ENCODE assay signal across 19 cellular contexts in genomic region chr6:87431263-87431662, GRCh38. TPM values are rescaled to one million over a fixed set of nuclear protein-coding genes. Genes with fewer than 3 reads are reported as not detected.
DNase-seq lines count a peak whose midpoint lies in the region; ATAC-seq and TF ChIP-seq lines count a peak whose summit lies in the region.
"Had no signal": no experiment of that assay in that cellular context is flagged by ENCODE, and none has a peak within 500 bp of the region (broad histone marks: within the 10 kb centered on the region; RNA-seq: fewer than 3 reads in every experiment).

No MANE protein-coding gene starts in this region.

- H3K4me3 ChIP-seq in MG63 (no peak overlapping the region), brain microvascular endothelial cell (ENCODE audit: low read depth, low read length) (no peak overlapping the region), fibroblast of pulmonary artery (replicated peaks; ENCODE audit: low read depth, low read length) (no peak overlapping the region)
- H3K4me3 ChIP-seq: PC-9, SK-N-MC had no signal

- in situ Hi-C loops in brain microvascular endothelial cell (cut with HindIII; ENCODE audit: low pct_ligation_motif_present, low sequenced_read_pairs) = no loop called here

- no peak overlapping the region for H3K27ac ChIP-seq in brain microvascular endothelial cell
- H3K27ac ChIP-seq: PC-9, SK-N-MC had no signal

- H3K36me3 ChIP-seq in MG63 (no peaks in the 10 kb centered on the region), brain microvascular endothelial cell (replicated peaks) (no peaks in the 10 kb centered on the region)

- H3K27me3 ChIP-seq in MG63 = peaks cover 12% of the 10 kb centered on the region; the same call in 1 of the 2 replicates
- H3K27me3 ChIP-seq in brain microvascular endothelial cell (replicated peaks) = no peaks in the 10 kb centered on the region

- DNase-seq in EH (ENCODE audit: low read depth) (peak; percentile 6), MG63 (peak; percentile 7), brain microvascular endothelial cell (peak; percentile 4), fibroblast of pulmonary artery (ENCODE audit: low read depth) (peak; percentile 3), CD1c-positive myeloid dendritic cell (ENCODE audit: extremely low spot score) (no peak), left lobe of liver (ENCODE audit: low spot score) (no peak)
- DNase-seq: ACHN; CD4-positive, CD25-positive, alpha-beta regulatory T cell; DMS53; NCI-H1048; NCI-H146; NCI-H2081; NCI-H510A; T-helper 1 cell had no signal

- TF ChIP-seq CTCF in brain microvascular endothelial cell (IDR thresholded peaks at IDR 0.05; ENCODE audit: low read depth, low read length, missing control alignments) = no peak
- TF ChIP-seq CTCF in fibroblast of pulmonary artery (IDR thresholded peaks at IDR 0.05; ENCODE audit: low read length, missing control alignments) = no peak

- no peaks in the 10 kb centered on the region for H3K9me3 ChIP-seq in MG63

- ATAC-seq in GM21619 (IDR thresholded peaks at IDR 0.05; ENCODE audit: unreplicated experiment) (no peak), HG02623 (IDR thresholded peaks at IDR 0.05; ENCODE audit: unreplicated experiment) (no peak), left lobe of liver (no peak)
- ATAC-seq: Right ventricle myocardium inferior had no signal

RNA-seq across cellular contexts. Expression of gene CFAP206, which starts 23.5 kb away (rescaled TPM):
- not detected in 2 replicates for total RNA-seq in MG63 (2014; rRNA removed; shearing (Covaris generic); ENCODE audit: low replicate concordance)
- total RNA-seq in left lobe of liver = not detected
- total RNA-seq: CD4-positive, CD25-positive, alpha-beta regulatory T cell had no signal

RNA-seq across cellular contexts. Expression of gene SLC35A1, which starts 41.5 kb away (rescaled TPM):
- 10.6 and 14.2 TPM in 2 replicates for total RNA-seq in MG63 (2014; rRNA removed; shearing (Covaris generic); ENCODE audit: low replicate concordance)
- total RNA-seq in left lobe of liver = 9.1 TPM

Comparison
In these comparisons a context has a peak if more than half of its experiments do, and no peak if none do; other contexts are left out.
1. DNase-seq: peak in EH (single experiment), MG63 (single experiment), brain microvascular endothelial cell (single experiment) and fibroblast of pulmonary artery (single experiment); none in CD1c-positive myeloid dendritic cell (single experiment) and left lobe of liver (single experiment).